In the genomic region with DNA sequence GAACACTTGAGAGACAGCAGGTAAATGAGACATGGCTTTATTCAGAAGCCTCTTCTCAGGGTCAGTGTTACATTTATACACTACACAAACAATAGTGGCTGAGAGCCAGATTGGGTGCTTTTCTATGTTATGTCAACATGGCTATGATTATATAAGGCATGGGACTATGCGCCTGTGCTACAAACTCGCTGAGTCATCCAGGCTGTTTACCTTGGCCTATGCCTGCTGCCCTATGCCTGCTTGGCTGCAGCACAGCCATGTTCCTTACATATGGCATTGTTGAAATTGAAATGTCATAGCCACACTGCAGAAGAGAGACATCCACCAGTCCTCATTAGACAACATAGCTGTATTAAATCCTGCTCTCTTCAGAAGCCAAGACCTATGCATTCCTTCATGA, we compare ENCODE assay signal across 12 cellular contexts.
A peak's percentile ranks its signal among the peaks of the same experiment; 100 is the strongest.
DNase-seq lines count a peak whose midpoint lies in the region; ATAC-seq and TF ChIP-seq lines count a peak whose summit lies in the region.
"Had no signal": no experiment of that assay in that cellular context is flagged by ENCODE, and none has a peak within 500 bp of the region (broad histone marks: within the 10 kb centered on the region; RNA-seq: fewer than 3 reads in every experiment).

No MANE protein-coding gene starts in this region.

- H3K4me2 ChIP-seq in PC-9 = no peak overlapping the region

- no peak for TF ChIP-seq CTCF in PC-9 (conservative IDR thresholded peaks at IDR 0.05)

- POLR2A ChIA-PET in PC-9 (lab: Charles Lee; ENCODE audit: unreplicated experiment) = no interaction called here

- intact Hi-C loops in PC-9 (cut with micrococcal nuclease; ENCODE audit: unreplicated experiment) = no loop called here

- peaks cover 45% of the 10 kb centered on the region for H3K36me3 ChIP-seq in PC-9 (ENCODE audit: low read depth)
- H3K36me3 ChIP-seq: WERI-Rb-1 had no signal

- peaks cover 6% of the 10 kb centered on the region for H3K9me3 Mint-ChIP-seq in stimulated activated memory B cell treated with anti-CD40 and anti-IgM and Interleukin-4, amounts not matched to agents 10 μg/mL and 1 μg/mL and 100 μg/mL, for 72 hours

- H3K4me3 ChIP-seq in PC-9 = no peak overlapping the region

- H2AFZ ChIP-seq in PC-9 = no peak overlapping the region

- CTCF ChIA-PET in PC-9 (lab: Charles Lee) = no interaction called here

- no peaks in the 10 kb centered on the region for H3K9me2 ChIP-seq in PC-9 (ENCODE audit: insufficient read depth)

- peaks cover 15% of the 10 kb centered on the region; the same call in 1 of the 2 replicates for H3K4me1 ChIP-seq in PC-9 (replicated peaks; ENCODE audit: insufficient read depth)

- no peaks in the 10 kb centered on the region for H4K20me1 ChIP-seq in PC-9 (ENCODE audit: insufficient read depth)

- H3K36me3 Mint-ChIP-seq in stimulated activated memory B cell treated with anti-CD40 and anti-IgM and Interleukin-4, amounts not matched to agents 10 μg/mL and 1 μg/mL and 100 μg/mL, for 72 hours = no peaks in the 10 kb centered on the region

- peaks cover 17% of the 10 kb centered on the region for H3K79me2 ChIP-seq in PC-9 (ENCODE audit: low read depth)

- H3K27ac Mint-ChIP-seq in stimulated activated memory B cell treated with anti-CD40 and anti-IgM and Interleukin-4, amounts not matched to agents 10 μg/mL and 1 μg/mL and 100 μg/mL, for 72 hours = no peak overlapping the region
- H3K27ac Mint-ChIP-seq: nephron progenitor cell had no signal

- no TSS peak for BruUV-seq in PC-9 (replicated peaks; lab: Mats Ljungman, UMichigan)

- no peak overlapping the region for H3K4me3 Mint-ChIP-seq in stimulated activated memory B cell treated with anti-CD40 and anti-IgM and Interleukin-4, amounts not matched to agents 10 μg/mL and 1 μg/mL and 100 μg/mL, for 72 hours
- H3K4me3 Mint-ChIP-seq: nephron progenitor cell had no signal

- H3K27ac ChIP-seq in PC-9 = peak overlapping the region; percentile 46
- H3K27ac ChIP-seq: WERI-Rb-1 had no signal

- no peaks in the 10 kb centered on the region for H3F3A ChIP-seq in PC-9 (ENCODE audit: insufficient read depth, low read depth)

- no peaks in the 10 kb centered on the region for H3K4me1 Mint-ChIP-seq in stimulated activated memory B cell treated with anti-CD40 and anti-IgM and Interleukin-4, amounts not matched to agents 10 μg/mL and 1 μg/mL and 100 μg/mL, for 72 hours
- H3K4me1 Mint-ChIP-seq: nephron progenitor cell had no signal

- peaks cover 5% of the 10 kb centered on the region; the same call in 1 of the 2 replicates for H3K9me3 ChIP-seq in PC-9 (ENCODE audit: insufficient read depth, low read depth)

- ATAC-seq in esophagus mucosa = peak; percentile 92
- ATAC-seq in HG03095 (IDR thresholded peaks at IDR 0.05; ENCODE audit: unreplicated experiment) = no peak
- no peak for ATAC-seq in HG03565 (IDR thresholded peaks at IDR 0.05; ENCODE audit: unreplicated experiment)
- ATAC-seq in stimulated activated memory B cell treated with anti-CD40 and anti-IgM and Interleukin-4, amounts not matched to agents 10 μg/mL and 1 μg/mL and 100 μg/mL, for 72 hours = no peak

- H3K27me3 Mint-ChIP-seq in stimulated activated memory B cell treated with anti-CD40 and anti-IgM and Interleukin-4, amounts not matched to agents 10 μg/mL and 1 μg/mL and 100 μg/mL, for 72 hours = no peaks in the 10 kb centered on the region

- no peaks in the 10 kb centered on the region for H3K27me3 ChIP-seq in PC-9 (ENCODE audit: insufficient read depth, low read depth)

- DNase-seq in SIG-M5 treated with dmso at 0.1 percent for 504 hours (lab: John Stamatoyannopoulos, UW; ENCODE audit: unreplicated experiment) = peak; percentile 6
- no peak for DNase-seq in SIG-M5 (lab: John Stamatoyannopoulos, UW)
- peak; percentile 37 to 66 for DNase-seq in PC-9
- DNase-seq in ureter (ENCODE audit: low spot score) = peak; percentile 46
- DNase-seq: Kasumi-1; nephron progenitor cell; stimulated activated naive CD4-positive, alpha-beta T cell; WERI-Rb-1 had no signal
